ENCODE assay signal across 22 cellular contexts in genomic region chr7:47439181-47439667, GRCh38.
"Had no signal": no experiment of that assay in that cellular context is flagged by ENCODE, and none has a peak within 500 bp of the region (broad histone marks: within the 10 kb centered on the region; RNA-seq: fewer than 3 reads in every experiment).

No MANE protein-coding gene starts in this region.

- ATAC-seq: activated CD4-positive, CD25-positive, alpha-beta regulatory T cell treated with anti-CD3 and anti-CD28 coated beads, Interleukin-2, amount 50 U/mL, for 24 hours; activated CD8-positive, alpha-beta memory T cell treated with anti-CD3 and anti-CD28 coated beads, Interleukin-2, amount 10 ng/mL, durations not matched to agents 7 days and 5 days; activated CD8-positive, alpha-beta T cell treated with anti-CD3 and anti-CD28 coated beads for 36 hours; gastrocnemius medialis; natural killer cell; SK-N-SH treated with all-trans-retinoic acid at 6 μM for 48 hours had no signal

- H3K9me3 ChIP-seq: adrenal gland, ascending aorta, colonic mucosa, esophagus squamous epithelium, gastrocnemius medialis, left ventricle myocardium inferior, transverse colon had no signal

- H3K4me1 ChIP-seq: colonic mucosa, esophagus squamous epithelium had no signal

- H3K27me3 ChIP-seq: adrenal gland, ascending aorta, brain microvascular endothelial cell, colonic mucosa, esophagus squamous epithelium, gastrocnemius medialis, transverse colon had no signal

- H3K9me3 Mint-ChIP-seq: activated CD4-positive, alpha-beta T cell treated with anti-CD3 and anti-CD28 coated beads, Interleukin-2, amount 10 ng/mL, durations not matched to agents 24 days and 14 days; activated CD8-positive, alpha-beta T cell treated with anti-CD3 and anti-CD28 coated beads for 36 hours; activated naive CD4-positive, alpha-beta T cell treated with anti-CD3 and anti-CD28 coated beads, Interleukin-2, amount 50 U/mL, for 24 hours; central memory CD8-positive, alpha-beta T cell; natural killer cell; stimulated activated naive CD8-positive, alpha-beta T cell treated with anti-CD3 and anti-CD28 coated beads, Interleukin-15, amount 100 ng/mL, for 72 hours had no signal

- H3K27ac ChIP-seq: ascending aorta, brain microvascular endothelial cell, colonic mucosa, dorsolateral prefrontal cortex, esophagus squamous epithelium, gastrocnemius medialis, left ventricle myocardium inferior, transverse colon had no signal

- DNase-seq: activated CD4-positive, alpha-beta T cell treated with anti-CD3 and anti-CD28 coated beads, Interleukin-2, amount 10 ng/mL, durations not matched to agents 24 days and 14 days; activated CD8-positive, alpha-beta memory T cell treated with anti-CD3 and anti-CD28 coated beads, Interleukin-2, amount 10 ng/mL, durations not matched to agents 7 days and 5 days; activated CD8-positive, alpha-beta T cell treated with anti-CD3 and anti-CD28 coated beads for 36 hours; activated gamma-delta T cell treated with Interleukin-2 at 50 U/mL for 16 hours; adrenal gland; brain microvascular endothelial cell; colonic mucosa; dorsolateral prefrontal cortex; esophagus squamous epithelium; gastrocnemius medialis; hypothalamus; left ventricle myocardium inferior; natural killer cell; nucleus accumbens; stimulated activated CD4-positive, alpha-beta T cell treated with anti-CD3 and anti-CD28 coated beads, Interleukin-12 subunit alpha, Interleukin-12 subunit beta, amount 100 ng/mL, for 4 hours; stimulated activated naive CD8-positive, alpha-beta T cell treated with anti-CD3 and anti-CD28 coated beads, Interleukin-15, amount 100 ng/mL, for 72 hours; transverse colon had no signal

- H3K4me3 Mint-ChIP-seq: activated CD4-positive, alpha-beta T cell treated with anti-CD3 and anti-CD28 coated beads, Interleukin-2, amount 10 ng/mL, durations not matched to agents 24 days and 14 days; activated CD8-positive, alpha-beta memory T cell treated with anti-CD3 and anti-CD28 coated beads, Interleukin-2, amount 10 ng/mL, durations not matched to agents 7 days and 5 days; activated CD8-positive, alpha-beta T cell treated with anti-CD3 and anti-CD28 coated beads for 36 hours; activated naive CD4-positive, alpha-beta T cell treated with anti-CD3 and anti-CD28 coated beads, Interleukin-2, amount 50 U/mL, for 24 hours; central memory CD8-positive, alpha-beta T cell; natural killer cell; stimulated activated naive CD8-positive, alpha-beta T cell treated with anti-CD3 and anti-CD28 coated beads, Interleukin-15, amount 100 ng/mL, for 72 hours had no signal

- H3K36me3 Mint-ChIP-seq: activated CD8-positive, alpha-beta memory T cell treated with anti-CD3 and anti-CD28 coated beads, Interleukin-2, amount 10 ng/mL, durations not matched to agents 7 days and 5 days; activated naive CD4-positive, alpha-beta T cell treated with anti-CD3 and anti-CD28 coated beads, Interleukin-2, amount 50 U/mL, for 24 hours; natural killer cell had no signal

- H3K4me1 Mint-ChIP-seq: activated CD4-positive, alpha-beta T cell treated with anti-CD3 and anti-CD28 coated beads, Interleukin-2, amount 10 ng/mL, durations not matched to agents 24 days and 14 days; activated CD8-positive, alpha-beta memory T cell treated with anti-CD3 and anti-CD28 coated beads, Interleukin-2, amount 10 ng/mL, durations not matched to agents 7 days and 5 days; activated naive CD4-positive, alpha-beta T cell treated with anti-CD3 and anti-CD28 coated beads, Interleukin-2, amount 50 U/mL, for 24 hours; central memory CD8-positive, alpha-beta T cell; natural killer cell; stimulated activated naive CD8-positive, alpha-beta T cell treated with anti-CD3 and anti-CD28 coated beads, Interleukin-15, amount 100 ng/mL, for 72 hours had no signal

- H3K27ac Mint-ChIP-seq: activated CD4-positive, alpha-beta T cell treated with anti-CD3 and anti-CD28 coated beads, Interleukin-2, amount 10 ng/mL, durations not matched to agents 24 days and 14 days; activated CD8-positive, alpha-beta memory T cell treated with anti-CD3 and anti-CD28 coated beads, Interleukin-2, amount 10 ng/mL, durations not matched to agents 7 days and 5 days; activated CD8-positive, alpha-beta T cell treated with anti-CD3 and anti-CD28 coated beads for 36 hours; activated naive CD4-positive, alpha-beta T cell treated with anti-CD3 and anti-CD28 coated beads, Interleukin-2, amount 50 U/mL, for 24 hours; natural killer cell; stimulated activated naive CD8-positive, alpha-beta T cell treated with anti-CD3 and anti-CD28 coated beads, Interleukin-15, amount 100 ng/mL, for 72 hours had no signal

- H3K4me3 ChIP-seq: adrenal gland, ascending aorta, colonic mucosa, dorsolateral prefrontal cortex, esophagus squamous epithelium, gastrocnemius medialis, left ventricle myocardium inferior, transverse colon had no signal

- H3K27me3 Mint-ChIP-seq: activated CD4-positive, alpha-beta T cell treated with anti-CD3 and anti-CD28 coated beads, Interleukin-2, amount 10 ng/mL, durations not matched to agents 24 days and 14 days; activated CD8-positive, alpha-beta memory T cell treated with anti-CD3 and anti-CD28 coated beads, Interleukin-2, amount 10 ng/mL, durations not matched to agents 7 days and 5 days; activated CD8-positive, alpha-beta T cell treated with anti-CD3 and anti-CD28 coated beads for 36 hours; activated naive CD4-positive, alpha-beta T cell treated with anti-CD3 and anti-CD28 coated beads, Interleukin-2, amount 50 U/mL, for 24 hours; central memory CD8-positive, alpha-beta T cell; stimulated activated naive CD8-positive, alpha-beta T cell treated with anti-CD3 and anti-CD28 coated beads, Interleukin-15, amount 100 ng/mL, for 72 hours had no signal

- H3K36me3 ChIP-seq: colonic mucosa had no signal
